10 cellular contexts compared by ENCODE assay signal in genomic region chr14:52044791-52045522, GRCh38. TPM values are rescaled to one million over a fixed set of nuclear protein-coding genes. Genes with fewer than 3 reads are reported as not detected.
DNase-seq lines count a peak whose midpoint lies in the region; ATAC-seq and TF ChIP-seq lines count a peak whose summit lies in the region.
"Had no signal": no experiment of that assay in that cellular context is flagged by ENCODE, and none has a peak within 500 bp of the region (broad histone marks: within the 10 kb centered on the region; RNA-seq: fewer than 3 reads in every experiment).

No MANE protein-coding gene starts in this region.

- no peaks in the 10 kb centered on the region for H3K4me1 ChIP-seq in Panc1 (ENCODE audit: control insufficient read depth, insufficient read depth, low read length)
- no peaks in the 10 kb centered on the region for H3K4me1 ChIP-seq in right lobe of liver
- H3K4me1 ChIP-seq in Karpas-422 (ENCODE audit: low read length), result no peaks in the 10 kb centered on the region

- TF ChIP-seq CTCF in Panc1 (IDR thresholded peaks at IDR 0.05) (no peak), right lobe of liver (IDR thresholded peaks at IDR 0.05) (no peak)

- ATAC-seq in Panc1 (no peak), right lobe of liver (no peak), GM19397 (IDR thresholded peaks at IDR 0.05; ENCODE audit: unreplicated experiment) (no peak)
- ATAC-seq: esophagus mucosa had no signal

- WGBS in right lobe of liver (ENCODE audit: insufficient coverage, low coverage, low lambda C conversion rate, missing lambda C conversion rate), result 53% methylated on average over 9 of the region's 11 CpGs

- H3K27me3 ChIP-seq in Panc1 (ENCODE audit: control insufficient read depth, insufficient read depth, low read length), result no peaks in the 10 kb centered on the region
- H3K27me3 ChIP-seq in right lobe of liver, result no peaks in the 10 kb centered on the region
- no peaks in the 10 kb centered on the region for H3K27me3 ChIP-seq in Karpas-422 (ENCODE audit: low read length)

- no peak overlapping the region for H3K4me2 ChIP-seq in Karpas-422 (ENCODE audit: low read depth, low read length, poor library complexity, severe bottlenecking)

- H3K9me3 ChIP-seq in Panc1 (ENCODE audit: control insufficient read depth, insufficient read depth, low read depth, low read length), result no peaks in the 10 kb centered on the region
- H3K9me3 ChIP-seq in right lobe of liver, result no peaks in the 10 kb centered on the region
- H3K9me3 ChIP-seq in Karpas-422 (ENCODE audit: low read length), result no peaks in the 10 kb centered on the region

- H3K27ac ChIP-seq in Panc1 (ENCODE audit: low read length), result no peak overlapping the region
- H3K27ac ChIP-seq in right lobe of liver, result no peak overlapping the region
- no peak overlapping the region for H3K27ac ChIP-seq in Karpas-422 (ENCODE audit: low read length)

- BruUV-seq in Panc1 (replicated peaks; lab: Mats Ljungman, UMichigan), result no TSS peak

- peak; percentile 56 for DNase-seq in Caki2 (ENCODE audit: low read depth)
- DNase-seq in Panc1 (ENCODE audit: low read depth, low spot score), result peak; percentile 38
- DNase-seq in fibroblast of gingiva (ENCODE audit: low read depth), result peak; percentile 89
- peak; percentile 82 for DNase-seq in renal cortical epithelial cell (ENCODE audit: low read depth)
- no peak for DNase-seq in hippocampal formation (lab: John Stamatoyannopoulos, UW)
- DNase-seq in right lobe of liver, result no peak
- no peak for DNase-seq in Karpas-422
- DNase-seq: NCI-H446 treated with DMSO at 0.1 percent for 48 hours had no signal

- H3K9ac ChIP-seq in Karpas-422 (ENCODE audit: low read length), result no peak overlapping the region

- no peak overlapping the region for H2AFZ ChIP-seq in Karpas-422 (ENCODE audit: low read length)

- no peaks in the 10 kb centered on the region for H3K79me2 ChIP-seq in Karpas-422 (ENCODE audit: low read length)

- POLR2A ChIA-PET in Panc1 (lab: Charles Lee), result no interaction called here

- H4K20me1 ChIP-seq in Karpas-422 (ENCODE audit: insufficient read depth, low read depth, low read length), result no peaks in the 10 kb centered on the region

- H3K4me3 ChIP-seq in Panc1 (ENCODE audit: low read depth in 2 of 2, low read length in 2 of 2) (no peak overlapping the region), right lobe of liver (no peak overlapping the region), Karpas-422 (ENCODE audit: low read length) (no peak overlapping the region)

- H3K9me2 ChIP-seq in Karpas-422 (replicated peaks; ENCODE audit: insufficient read depth, low read length), result no peaks in the 10 kb centered on the region

- in situ Hi-C loops in Caki2 (cut with HindIII; ENCODE audit: low pct_unique_long_range_greater_than_20kb, low sequenced_read_pairs), result no loop called here
- in situ Hi-C loops in Panc1 (cut with HindIII; ENCODE audit: low pct_unique_long_range_greater_than_20kb, low sequenced_read_pairs), result no loop called here

- CTCF ChIA-PET in Panc1 (lab: Charles Lee), result interaction anchor here (0.6 to 0.7 kb wide), 2 partner anchors 34 to 60 kb away, joined by 5 to 7 read pairs; no protein-coding TSS in a partner anchor

- no peaks in the 10 kb centered on the region for H3K36me3 ChIP-seq in Panc1 (ENCODE audit: control insufficient read depth, insufficient read depth, low read length)
- H3K36me3 ChIP-seq in right lobe of liver, result no peaks in the 10 kb centered on the region
- no peaks in the 10 kb centered on the region for H3K36me3 ChIP-seq in Karpas-422 (ENCODE audit: insufficient read depth, low read length)

- TF ChIP-seq POLR2A in right lobe of liver (IDR thresholded peaks at IDR 0.05), result no peak

- intact Hi-C loops in Panc1 (cut with micrococcal nuclease; ENCODE audit: unreplicated experiment) (no loop called here), right lobe of liver (cut with DNase I) (no loop called here)

RNA-seq across cellular contexts. Expression of gene NID2, which starts 23.9 kb away (rescaled TPM):
- 6.2 and 6.4 TPM in 2 replicates for total RNA-seq in Caki2 (2014; rRNA removed; shearing (Covaris generic); ENCODE audit: low replicate concordance)
- 0.36 TPM for total RNA-seq in Panc1 (2021; ENCODE audit: unreplicated experiment)
- not detected for polyA plus RNA-seq in Panc1 (2012; ENCODE audit: insufficient read length)
- 20.3 and 106 TPM in 2 replicates for total RNA-seq in renal cortical epithelial cell
- 10 to 100 TPM in 1 of 6 experiments, 1 to 10 TPM in 5; 1.7 to 12.9 (median 4.5) TPM for total RNA-seq in right lobe of liver
- not detected in 2 replicates for total RNA-seq in Karpas-422 (2014; rRNA removed; shearing (Covaris generic); ENCODE audit: low replicate concordance)

RNA-seq across cellular contexts. Expression of gene RTRAF, which starts 55.6 kb away (rescaled TPM):
- total RNA-seq in Caki2 (2014; rRNA removed; shearing (Covaris generic); ENCODE audit: low replicate concordance), result 82.2 and 112 TPM in 2 replicates
- total RNA-seq in Panc1 (2021; ENCODE audit: unreplicated experiment), result 93.7 TPM
- 104 TPM for polyA plus RNA-seq in Panc1 (2012; ENCODE audit: insufficient read length)
- 49.3 and 65.1 TPM in 2 replicates for total RNA-seq in renal cortical epithelial cell
- 10 to 100 TPM; 35.1 to 73.0 (median 55.4) TPM for total RNA-seq in right lobe of liver
- total RNA-seq in Karpas-422 (2014; rRNA removed; shearing (Covaris generic); ENCODE audit: low replicate concordance), result 291 and 784 TPM in 2 replicates

Comparison
In these comparisons a context has a peak if more than half of its experiments do, and no peak if none do; other contexts are left out.
1. DNase-seq: peak in Caki2 (single experiment), Panc1 (single experiment), fibroblast of gingiva (single experiment) and renal cortical epithelial cell (single experiment); none in hippocampal formation (0 of 2), right lobe of liver (0 of 3) and Karpas-422 (single experiment).